11 cellular contexts compared by ENCODE assay signal in genomic region chr10:921471-922414, GRCh38. TPM values are rescaled to one million over a fixed set of nuclear protein-coding genes. Genes with fewer than 3 reads are reported as not detected.
A peak's percentile ranks its signal among the peaks of the same experiment; 100 is the strongest.
DNase-seq lines count a peak whose midpoint lies in the region; FAIRE-seq and TF ChIP-seq lines count a peak whose summit lies in the region.
"Had no signal": no experiment of that assay in that cellular context is flagged by ENCODE, and none has a peak within 500 bp of the region (broad histone marks: within the 10 kb centered on the region; RNA-seq: fewer than 3 reads in every experiment).

No MANE protein-coding gene starts in this region.

- no peak overlapping the region for H3K4me3 ChIP-seq in AG10803 (ENCODE audit: low read length)
- H3K4me3 ChIP-seq in astrocyte of the spinal cord (ENCODE audit: low read depth, low read length): no peak overlapping the region
- H3K4me3 ChIP-seq in mesenchymal stem cell (ENCODE audit: insufficient read depth in 1 of 2, low read depth in 1 of 2, low read length in 2 of 2): no peak overlapping the region
- H3K4me3 ChIP-seq: sigmoid colon had no signal

- no peak overlapping the region for H4K91ac ChIP-seq in mesenchymal stem cell (ENCODE audit: low read length)

- no peaks in the 10 kb centered on the region for H3K9me3 ChIP-seq in mesenchymal stem cell (ENCODE audit: control insufficient read depth, low read length)
- H3K9me3 ChIP-seq: sigmoid colon had no signal

- DNase-seq in AG10803 (ENCODE audit: low read depth): peak; percentile 76
- peak; percentile 26 for DNase-seq in HS-27A (ENCODE audit: low read depth)
- peak; percentile 79 for DNase-seq in astrocyte of the spinal cord (ENCODE audit: low read depth, low spot score)
- peak; percentile 78 for DNase-seq in mesenchymal stem cell
- no peak for DNase-seq in frontal cortex (ENCODE audit: low spot score in 2 of 2)
- no peak for DNase-seq in activated CD4-positive, alpha-beta T cell treated with anti-CD3 and anti-CD28 coated beads for 48 hours
- DNase-seq in COLO668 (lab: John Stamatoyannopoulos, UW; ENCODE audit: unreplicated experiment): no peak
- no peak for DNase-seq in GF-D8 (lab: John Stamatoyannopoulos, UW)
- DNase-seq: activated naive CD4-positive, alpha-beta T cell treated with anti-CD3 and anti-CD28 coated beads for 36 hours; sigmoid colon had no signal

- peaks cover 9 to 35% of the 10 kb centered on the region in 2 experiments for H3K36me3 ChIP-seq in mesenchymal stem cell (ENCODE audit: control insufficient read depth in 1 of 2, insufficient read depth in 2 of 2, low read depth in 1 of 2, low read length in 2 of 2)

- H2BK15ac ChIP-seq in mesenchymal stem cell (ENCODE audit: low read depth, poor library complexity, severe bottlenecking): no peak overlapping the region

- no peak overlapping the region for H2BK5ac ChIP-seq in mesenchymal stem cell (ENCODE audit: low read depth, low read length, poor library complexity, severe bottlenecking)

- H3K14ac ChIP-seq in mesenchymal stem cell (ENCODE audit: low read length in 2 of 2): peak overlapping the region in 1 of 2 experiments; percentile 61

- H3K4me2 ChIP-seq in mesenchymal stem cell (ENCODE audit: low read length, poor library complexity, severe bottlenecking): peak overlapping the region; percentile 12

- no peak overlapping the region for H2AFZ ChIP-seq in mesenchymal stem cell (ENCODE audit: low read depth, low read length)

- H2BK12ac ChIP-seq in mesenchymal stem cell (ENCODE audit: low read length in 2 of 2): peak overlapping the region in 1 of 2 experiments; percentile 15

- H2AK5ac ChIP-seq in mesenchymal stem cell (ENCODE audit: low read length, severe bottlenecking): no peak overlapping the region

- in situ Hi-C loops in astrocyte of the spinal cord (cut with HindIII; ENCODE audit: low sequenced_read_pairs): no loop called here

- TF ChIP-seq CTCF in AG10803 (conservative IDR thresholded peaks at IDR 0.05; ENCODE audit: low read length): no peak
- no peak for TF ChIP-seq CTCF in astrocyte of the spinal cord (IDR thresholded peaks at IDR 0.05; ENCODE audit: low read depth, low read length)

- H3K9ac ChIP-seq in mesenchymal stem cell (ENCODE audit: low read length): no peak overlapping the region

- H3K27ac ChIP-seq in mesenchymal stem cell (ENCODE audit: low read length, poor library complexity, severe bottlenecking): peak overlapping the region; percentile 48
- H3K27ac ChIP-seq: epithelial cell of prostate, sigmoid colon had no signal

- H3K79me1 ChIP-seq in mesenchymal stem cell (replicated peaks; ENCODE audit: low read length, poor library complexity, severe bottlenecking): no peaks in the 10 kb centered on the region

- H3K27me3 ChIP-seq in mesenchymal stem cell (ENCODE audit: control insufficient read depth in 1 of 2, insufficient read depth in 1 of 2, low read length in 2 of 2): no peaks in the 10 kb centered on the region
- H3K27me3 ChIP-seq: sigmoid colon had no signal

- H3K18ac ChIP-seq in mesenchymal stem cell (ENCODE audit: low read depth in 1 of 2, low read length in 2 of 2): peak overlapping the region in 1 of 2 experiments; percentile 45

- no peak overlapping the region for H4K8ac ChIP-seq in mesenchymal stem cell (ENCODE audit: low read length)

- H3K4me1 ChIP-seq in mesenchymal stem cell (ENCODE audit: control insufficient read depth, insufficient read depth, low read depth, low read length): peaks cover 13% of the 10 kb centered on the region

- 64% methylated on average over 14 of the region's 14 CpGs for WGBS in mesenchymal stem cell

- no peak overlapping the region for H3K4ac ChIP-seq in mesenchymal stem cell (ENCODE audit: low read depth in 1 of 2, low read length in 2 of 2)

- H2BK120ac ChIP-seq in mesenchymal stem cell (ENCODE audit: low read depth, low read length): no peak overlapping the region

- FAIRE-seq in frontal cortex (lab: Jason Lieb, UNC): no peak

- no peak overlapping the region for H3K23ac ChIP-seq in mesenchymal stem cell (ENCODE audit: low read length in 2 of 2)

RNA-seq across cellular contexts. Expression of gene LARP4B, which starts 9.8 kb away (rescaled TPM):
- polyA plus RNA-seq in mesenchymal stem cell (2013, experiment 1 of 2): 19.0 TPM
- polyA plus RNA-seq in mesenchymal stem cell (2013, experiment 2 of 2): 18.3 TPM
- 29.3 TPM for total RNA-seq in frontal cortex

Comparison
In these comparisons a context has a peak if more than half of its experiments do, and no peak if none do; other contexts are left out.
1. DNase-seq: peak in AG10803 (single experiment), HS-27A (single experiment), astrocyte of the spinal cord (single experiment) and mesenchymal stem cell (single experiment); none in frontal cortex (0 of 2), activated CD4-positive, alpha-beta T cell treated with anti-CD3 and anti-CD28 coated beads for 48 hours (single experiment), COLO668 (single experiment) and GF-D8 (single experiment).